ENCODE assay signal across 12 cellular contexts in genomic region chr19:19021115-19021514, GRCh38. TPM values are rescaled to one million over a fixed set of nuclear protein-coding genes. Genes with fewer than 3 reads are reported as not detected.
DNase-seq lines count a peak whose midpoint lies in the region; ATAC-seq and TF ChIP-seq lines count a peak whose summit lies in the region.
"Had no signal": no experiment of that assay in that cellular context is flagged by ENCODE, and none has a peak within 500 bp of the region (broad histone marks: within the 10 kb centered on the region; RNA-seq: fewer than 3 reads in every experiment).

No MANE protein-coding gene starts in this region.

- H3K4me3 ChIP-seq in smooth muscle cell, result no peak overlapping the region
- H3K4me3 ChIP-seq: heart right ventricle had no signal

- TF ChIP-seq CTCF in smooth muscle cell (IDR thresholded peaks at IDR 0.05; ENCODE audit: borderline replicate concordance, insufficient read depth, poor library complexity, severe bottlenecking) (no peak), glutamatergic neuron (IDR thresholded peaks at IDR 0.05; ENCODE audit: partially characterized antibody, unreplicated experiment) (no peak)

- H3K4me3 Mint-ChIP-seq in glutamatergic neuron (ENCODE audit: unreplicated experiment), result no peak overlapping the region
- H3K4me3 Mint-ChIP-seq: activated naive CD8-positive, alpha-beta T cell; memory B cell had no signal

- no peaks in the 10 kb centered on the region for H3K4me1 Mint-ChIP-seq in glutamatergic neuron (ENCODE audit: low read depth, unreplicated experiment)

- H3K27ac Mint-ChIP-seq in glutamatergic neuron (ENCODE audit: unreplicated experiment), result no peak overlapping the region
- H3K27ac Mint-ChIP-seq: activated naive CD8-positive, alpha-beta T cell; memory B cell had no signal

- WGBS in smooth muscle cell (ENCODE audit: low lambda C conversion rate), result 37% methylated on average over 3 of the region's 3 CpGs

- H3K27ac ChIP-seq in smooth muscle cell (ENCODE audit: low read depth), result peak overlapping the region; percentile 45
- H3K27ac ChIP-seq: heart right ventricle had no signal

- no peaks in the 10 kb centered on the region for H3K27me3 Mint-ChIP-seq in glutamatergic neuron (ENCODE audit: unreplicated experiment)
- H3K27me3 Mint-ChIP-seq: activated naive CD8-positive, alpha-beta T cell; memory B cell; progenitor cell of endocrine pancreas had no signal

- ATAC-seq in GM21737 (IDR thresholded peaks at IDR 0.05; ENCODE audit: unreplicated experiment), result no peak
- ATAC-seq: heart right ventricle had no signal

- H3K27me3 ChIP-seq in smooth muscle cell (ENCODE audit: low read depth), result no peaks in the 10 kb centered on the region
- H3K27me3 ChIP-seq: heart right ventricle had no signal

- no peaks in the 10 kb centered on the region for H3K9me3 Mint-ChIP-seq in glutamatergic neuron (ENCODE audit: unreplicated experiment)
- H3K9me3 Mint-ChIP-seq: memory B cell had no signal

- no peak overlapping the region for H3K9ac ChIP-seq in smooth muscle cell (ENCODE audit: low read depth)

- no peaks in the 10 kb centered on the region for H3K4me1 ChIP-seq in smooth muscle cell (ENCODE audit: low read depth)

- DNase-seq in HK-2 (ENCODE audit: unreplicated experiment) (peak; percentile 11), amniotic epithelial cell (ENCODE audit: low read depth) (peak; percentile 59), inferior parietal cortex (ENCODE audit: extremely low spot score) (peak; percentile 45), smooth muscle cell (lab: John Stamatoyannopoulos, UW; ENCODE audit: unreplicated experiment) (no peak), glutamatergic neuron (no peak), NCI-H1417 (lab: John Stamatoyannopoulos, UW) (no peak)
- DNase-seq: heart right ventricle, OCI-M1 had no signal

- no peak overlapping the region for H2AFZ ChIP-seq in smooth muscle cell (ENCODE audit: low read depth)

- peaks cover 70% of the 10 kb centered on the region for H3K79me2 ChIP-seq in smooth muscle cell (ENCODE audit: low read depth)

- H3K36me3 ChIP-seq in smooth muscle cell (ENCODE audit: low read depth), result peaks cover 31% of the 10 kb centered on the region

- peak overlapping the region; percentile 27 for H3K4me2 ChIP-seq in smooth muscle cell

- no peaks in the 10 kb centered on the region for H3K36me3 Mint-ChIP-seq in glutamatergic neuron (ENCODE audit: unreplicated experiment)

- peaks cover 4% of the 10 kb centered on the region for H3F3A ChIP-seq in smooth muscle cell (ENCODE audit: low read depth)

- H3K9me3 ChIP-seq in smooth muscle cell (replicated peaks; ENCODE audit: low read depth), result no peaks in the 10 kb centered on the region
- H3K9me3 ChIP-seq: heart right ventricle had no signal

- H4K20me1 ChIP-seq in smooth muscle cell (ENCODE audit: low read depth), result peaks cover 82% of the 10 kb centered on the region

RNA-seq across cellular contexts. Expression of gene SUGP2, which starts 12.2 kb away (rescaled TPM):
- total RNA-seq in smooth muscle cell (47.3 and 47.6 TPM in 2 replicates), glutamatergic neuron (ENCODE audit: unreplicated experiment) (201 TPM)
- polyA plus RNA-seq in smooth muscle cell, result 42.2 and 51.7 TPM in 2 replicates

RNA-seq across cellular contexts. Expression of gene ARMC6, which starts 12.3 kb away (rescaled TPM):
- total RNA-seq in smooth muscle cell, result 14.6 and 27.1 TPM in 2 replicates
- 13.8 and 17.8 TPM in 2 replicates for polyA plus RNA-seq in smooth muscle cell
- 32.8 TPM for total RNA-seq in glutamatergic neuron (ENCODE audit: unreplicated experiment)

RNA-seq across cellular contexts. Expression of gene SLC25A42, which starts 42.7 kb away (rescaled TPM):
- total RNA-seq in smooth muscle cell (8.1 and 11.8 TPM in 2 replicates), glutamatergic neuron (ENCODE audit: unreplicated experiment) (14.2 TPM)
- 14.4 and 18.9 TPM in 2 replicates for polyA plus RNA-seq in smooth muscle cell

Comparison
In these comparisons a context has a peak if more than half of its experiments do, and no peak if none do; other contexts are left out.
1. DNase-seq: peak in HK-2 (single experiment), amniotic epithelial cell (single experiment) and inferior parietal cortex (single experiment); none in smooth muscle cell (single experiment), glutamatergic neuron (single experiment) and NCI-H1417 (0 of 3).